8 cellular contexts compared by ENCODE assay signal in the genomic region with DNA sequence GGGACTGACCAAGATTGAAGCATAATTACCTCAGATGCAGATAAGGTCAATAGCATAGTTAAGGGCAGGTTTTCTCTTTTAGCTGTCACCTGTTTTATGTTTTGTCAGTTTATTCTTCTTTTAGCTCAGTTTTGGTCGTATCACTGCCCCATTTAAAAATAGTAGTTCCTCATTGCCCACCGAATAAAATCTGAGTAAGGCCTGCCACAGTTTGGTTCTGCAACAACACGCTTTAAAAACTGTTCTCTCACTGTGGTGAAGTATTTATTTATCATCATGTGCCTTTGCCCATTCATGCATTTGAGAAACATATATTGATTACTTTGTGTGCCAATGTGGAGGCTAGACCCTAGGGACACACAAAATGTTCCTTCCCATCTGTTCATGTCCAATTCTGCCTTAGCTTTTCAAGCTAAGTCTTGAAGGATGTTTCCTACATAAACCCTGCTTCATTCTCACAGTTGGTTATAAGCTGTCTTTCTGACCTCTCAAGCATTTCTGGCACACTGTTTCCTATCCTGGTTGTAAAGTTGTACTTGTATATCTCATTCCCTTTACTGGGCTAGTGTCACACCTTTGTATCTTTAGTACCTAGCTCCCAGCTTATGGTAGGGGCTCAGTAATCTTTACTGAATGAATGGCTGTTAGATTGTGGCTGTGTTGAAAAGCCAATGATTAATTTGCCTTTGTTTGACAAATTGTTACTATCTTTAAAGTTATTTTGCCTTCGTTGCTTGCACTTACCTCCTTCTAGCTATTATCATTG. TPM values are rescaled to one million over a fixed set of nuclear protein-coding genes. Genes with fewer than 3 reads are reported as not detected.
A peak's percentile ranks its signal among the peaks of the same experiment; 100 is the strongest.
DNase-seq lines count a peak whose midpoint lies in the region; ATAC-seq, FAIRE-seq and TF ChIP-seq lines count a peak whose summit lies in the region.

No MANE protein-coding gene starts in this region.

- no peaks in the 10 kb centered on the region for H3K9me3 Mint-ChIP-seq in GM23338
- H3K9me3 Mint-ChIP-seq in activated T-helper 1 cell treated with anti-CD3 and anti-CD28 coated beads, Interleukin-12 subunit alpha, Interleukin-12 subunit beta, Interleukin-2, Interleukin-4 antibody, amounts not matched to agents 30 ng/mL and 10 ng/mL and 1 ng/mL, durations not matched to agents 14 hours and 24 hours and 36 hours, result no peaks in the 10 kb centered on the region

- H2AFZ ChIP-seq in GM23338, result no peak overlapping the region

- H3F3A ChIP-seq in GM23338 (replicated peaks; ENCODE audit: low read depth), result no peaks in the 10 kb centered on the region

- H3K9me2 ChIP-seq in GM23338 (ENCODE audit: insufficient read depth), result no peaks in the 10 kb centered on the region

- H3K36me3 Mint-ChIP-seq in GM23338 (ENCODE audit: low read depth), result no peaks in the 10 kb centered on the region
- H3K36me3 Mint-ChIP-seq in activated T-helper 1 cell treated with anti-CD3 and anti-CD28 coated beads, Interleukin-12 subunit alpha, Interleukin-12 subunit beta, Interleukin-2, Interleukin-4 antibody, amounts not matched to agents 30 ng/mL and 10 ng/mL and 1 ng/mL, durations not matched to agents 14 hours and 24 hours and 36 hours (ENCODE audit: low read depth), result peaks cover 8% of the 10 kb centered on the region

- no peaks in the 10 kb centered on the region for H3K36me3 ChIP-seq in GM23338 (ENCODE audit: insufficient read depth)
- H3K36me3 ChIP-seq in left lung, result no peaks in the 10 kb centered on the region

- H3K27ac ChIP-seq in A549 (peak overlapping the region; percentile 6 to 52; a peak in 5 of 6 replicates), GM23338 (ENCODE audit: low read depth) (no peak overlapping the region), left lung (peak overlapping the region; percentile 9 to 45)

- ATAC-seq in A549 (peak in 1 of 2 experiments; percentile 9; a peak in 1 of 6 replicates), GM23338 (no peak), left lung (no peak), GM19328 (IDR thresholded peaks at IDR 0.05; ENCODE audit: unreplicated experiment) (no peak), GM21447 (IDR thresholded peaks at IDR 0.05; ENCODE audit: unreplicated experiment) (no peak)

- no peak for TF ChIP-seq EP300 in A549 (IDR thresholded peaks at IDR 0.05)

- H3K4me3 Mint-ChIP-seq in GM23338, result no peak overlapping the region
- no peak overlapping the region for H3K4me3 Mint-ChIP-seq in activated T-helper 1 cell treated with anti-CD3 and anti-CD28 coated beads, Interleukin-12 subunit alpha, Interleukin-12 subunit beta, Interleukin-2, Interleukin-4 antibody, amounts not matched to agents 30 ng/mL and 10 ng/mL and 1 ng/mL, durations not matched to agents 14 hours and 24 hours and 36 hours

- FAIRE-seq in A549 (lab: Jason Lieb, UNC), result peak; percentile 39

- no peak for TF ChIP-seq RAD21 in A549 (conservative IDR thresholded peaks at IDR 0.05 in 1 of 2, IDR thresholded peaks at IDR 0.05 in 1 of 2)

- peaks cover 70% of the 10 kb centered on the region for H3K4me1 ChIP-seq in A549
- H3K4me1 ChIP-seq in GM23338 (ENCODE audit: insufficient read depth), result peaks cover 27% of the 10 kb centered on the region
- H3K4me1 ChIP-seq in left lung, result peaks cover 45 to 76% of the 10 kb centered on the region in 2 donors

- WGBS in A549 (ENCODE audit: missing lambda C conversion rate), result 59% methylated on average over 4 of the region's 4 CpGs

- H3K79me2 ChIP-seq in GM23338 (replicated peaks; ENCODE audit: insufficient read depth), result peaks cover 100% of the 10 kb centered on the region

- H3K9me3 ChIP-seq in A549 (no peaks in the 10 kb centered on the region), left lung (no peaks in the 10 kb centered on the region)

- POLR2A ChIA-PET in A549 (lab: Yijun Ruan, JAX), result interaction anchor here (1.2 to 1.9 kb wide), 2 partner anchors 9 to 24 kb away, joined by 3 to 12 read pairs; a partner anchor contains a TSS

- H4K20me1 ChIP-seq in GM23338 (replicated peaks; ENCODE audit: insufficient read depth), result peaks cover 30% of the 10 kb centered on the region; the same call in 1 of the 2 replicates

- peak overlapping the region; percentile 54; the same call in 1 of the 2 replicates for H3K27ac Mint-ChIP-seq in GM23338
- peak overlapping the region; percentile 37 for H3K27ac Mint-ChIP-seq in activated T-helper 1 cell treated with anti-CD3 and anti-CD28 coated beads, Interleukin-12 subunit alpha, Interleukin-12 subunit beta, Interleukin-2, Interleukin-4 antibody, amounts not matched to agents 30 ng/mL and 10 ng/mL and 1 ng/mL, durations not matched to agents 14 hours and 24 hours and 36 hours

- H3K4me1 Mint-ChIP-seq in GM23338, result peaks cover 44% of the 10 kb centered on the region
- peaks cover 72% of the 10 kb centered on the region for H3K4me1 Mint-ChIP-seq in activated T-helper 1 cell treated with anti-CD3 and anti-CD28 coated beads, Interleukin-12 subunit alpha, Interleukin-12 subunit beta, Interleukin-2, Interleukin-4 antibody, amounts not matched to agents 30 ng/mL and 10 ng/mL and 1 ng/mL, durations not matched to agents 14 hours and 24 hours and 36 hours (ENCODE audit: low read depth)

- no peak for TF ChIP-seq CTCF in A549 (IDR thresholded peaks at IDR 0.05)
- no peak for TF ChIP-seq CTCF in GM23338 (conservative IDR thresholded peaks at IDR 0.05; ENCODE audit: low read depth in 2 of 2)
- TF ChIP-seq CTCF in left lung (IDR thresholded peaks at IDR 0.05), result no peak

- DNase-seq in A549 (ENCODE audit: low read depth in 1 of 2, low spot score in 1 of 2) (no peak), GM23338 (ENCODE audit: low spot score) (no peak), left lung (no peak), NCI-H226 (no peak), posterior vena cava (ENCODE audit: low spot score) (no peak)
- no peak for DNase-seq in activated T-helper 1 cell treated with anti-CD3 and anti-CD28 coated beads, Interleukin-12 subunit alpha, Interleukin-12 subunit beta, Interleukin-2, Interleukin-4 antibody, amounts not matched to agents 30 ng/mL and 10 ng/mL and 1 ng/mL, durations not matched to agents 14 hours and 24 hours and 36 hours (ENCODE audit: low spot score)

- H3K4me2 ChIP-seq in A549, result peak overlapping the region; percentile 50
- no peak overlapping the region for H3K4me2 ChIP-seq in GM23338

- H3K4me3 ChIP-seq in A549, result no peak overlapping the region
- no peak overlapping the region for H3K4me3 ChIP-seq in GM23338
- H3K4me3 ChIP-seq in left lung, result no peak overlapping the region

- intact Hi-C loops in activated T-helper 1 cell treated with anti-CD3 and anti-CD28 coated beads, Interleukin-12 subunit alpha, Interleukin-12 subunit beta, Interleukin-2, Interleukin-4 antibody, amounts not matched to agents 30 ng/mL and 10 ng/mL and 1 ng/mL, durations not matched to agents 14 hours and 24 hours and 36 hours (cut with micrococcal nuclease), result loop anchor here (2.0 kb wide), 1 partner anchor 22 kb away; no protein-coding TSS in a partner anchor
- intact Hi-C loops in left lung (cut with DNase I) (no loop called here), posterior vena cava (cut with DNase I) (no loop called here)

- H3K27me3 Mint-ChIP-seq in GM23338 (ENCODE audit: insufficient read depth, low read depth, poor library complexity), result no peaks in the 10 kb centered on the region
- H3K27me3 Mint-ChIP-seq in activated T-helper 1 cell treated with anti-CD3 and anti-CD28 coated beads, Interleukin-12 subunit alpha, Interleukin-12 subunit beta, Interleukin-2, Interleukin-4 antibody, amounts not matched to agents 30 ng/mL and 10 ng/mL and 1 ng/mL, durations not matched to agents 14 hours and 24 hours and 36 hours (ENCODE audit: insufficient read depth), result no peaks in the 10 kb centered on the region

- CTCF ChIA-PET in A549 (lab: Yijun Ruan, JAX), result interaction anchor here (0.9 to 15.1 kb wide), 8 partner anchors 9 to 108 kb away, joined by 3 to 247 read pairs (median 6); no protein-coding TSS in a partner anchor

- TF ChIP-seq POLR2A in A549 (IDR thresholded peaks at IDR 0.05; ENCODE audit: low read length), result no peak

- H3K27me3 ChIP-seq in GM23338 (ENCODE audit: insufficient read depth) (no peaks in the 10 kb centered on the region), left lung (no peaks in the 10 kb centered on the region)

TF ChIP-seq in A549, 52 proteins besides CTCF, POLR2A, EP300 and RAD21:
- TF ChIP-seq CHD4 (IDR thresholded peaks at IDR 0.05; ENCODE audit: borderline replicate concordance), result no peak
- TF ChIP-seq, protein P1, sequence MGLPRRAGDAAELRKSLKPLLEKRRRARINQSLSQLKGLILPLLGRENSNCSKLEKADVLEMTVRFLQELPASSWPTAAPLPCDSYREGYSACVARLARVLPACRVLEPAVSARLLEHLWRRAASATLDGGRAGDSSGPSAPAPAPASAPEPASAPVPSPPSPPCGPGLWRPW (IDR thresholded peaks at IDR 0.05), result no peak
- TF ChIP-seq HEYL (CRISPR knock-in tag; IDR thresholded peaks at IDR 0.05), result no peak
- TF ChIP-seq RARB (CRISPR knock-in tag; IDR thresholded peaks at IDR 0.05), result no peak
- TF ChIP-seq SMC3 (IDR thresholded peaks at IDR 0.05), result no peak

RNA-seq across cellular contexts. Expression of a gene that starts 23.9 kb away (rescaled TPM):
- polyA plus RNA-seq in A549 (2011; rRNA removed) (28.8 and 59.7 TPM in 2 replicates), A549 (2017; fragmentation: RNase III; extraction: RNeasy Plus Mini Kit Qiagen cat#74134 plus additional on column Dnase treatment) (19.9 to 21.5 TPM (median 20.4 TPM) in 3 replicates), GM23338 (2016; fragmentation: Nextera tagmentation; extraction: Ambion mirVana) (40.3 and 46.2 TPM in 2 replicates)
- polyA plus RNA-seq in A549 (2012; cell fraction: cytosol; rRNA removed), result 11.0 and 12.3 TPM in 2 replicates
- 75.3 and 75.7 TPM in 2 replicates for polyA plus RNA-seq in A549 (2012; cell fraction: nucleus; rRNA removed)
- 168 and 171 TPM in 2 replicates for polyA minus RNA-seq in A549 (2011; rRNA and poly(A)+ RNA removed)
- total RNA-seq in GM23338 (2014; rRNA removed; shearing (Covaris generic)), result 49.4 and 60.7 TPM in 2 replicates
- total RNA-seq in activated T-helper 1 cell treated with anti-CD3 and anti-CD28 coated beads, Interleukin-12 subunit alpha, Interleukin-12 subunit beta, Interleukin-2, Interleukin-4 antibody, amounts not matched to agents 30 ng/mL and 10 ng/mL and 1 ng/mL, durations not matched to agents 14 hours and 24 hours and 36 hours, result 78.9 and 81.9 TPM in 2 replicates
- total RNA-seq in left lung (100 to 1,000 TPM; 300 to 346 TPM), posterior vena cava (100 to 1,000 TPM; 214 TPM)
